Comparison of ENCODE assay signal across 10 cellular contexts in genomic region chr5:142743677-142744441, GRCh38. TPM values are rescaled to one million over a fixed set of nuclear protein-coding genes. Genes with fewer than 3 reads are reported as not detected.
DNase-seq lines count a peak whose midpoint lies in the region; ATAC-seq and TF ChIP-seq lines count a peak whose summit lies in the region.
"Had no signal": no experiment of that assay in that cellular context is flagged by ENCODE, and none has a peak within 500 bp of the region (broad histone marks: within the 10 kb centered on the region; RNA-seq: fewer than 3 reads in every experiment).

No MANE protein-coding gene starts in this region.

- TF ChIP-seq CTCF in chondrocyte (IDR thresholded peaks at IDR 0.05) (peak; percentile 28), stomach (IDR thresholded peaks at IDR 0.05) (no peak)

- intact Hi-C loops in stomach (cut with DNase I; ENCODE audit: low total_unique reads), result no loop called here

- peak overlapping the region in 3 of 5 donors; percentile 51 to 64 (median 57) for H3K27ac ChIP-seq in stomach

- no peak overlapping the region for H3K4me3 ChIP-seq in stomach

- no peak overlapping the region for H3K4me3 Mint-ChIP-seq in chondrocyte (ENCODE audit: unreplicated experiment)
- no peak overlapping the region for H3K4me3 Mint-ChIP-seq in T-helper 2 cell treated with Interferon-gamma antibody and Interleukin-4, amounts not matched to agents 5 μg/mL and 100 μg/mL, for 36 hours

- no peak for ATAC-seq in GM18505 (IDR thresholded peaks at IDR 0.05; ENCODE audit: unreplicated experiment)

- no peak for TF ChIP-seq EP300 in stomach (IDR thresholded peaks at IDR 0.05)

- WGBS in stomach, 5 donors, result 42 to 51% (median 45%) methylated on average over 6 of the region's 6 CpGs

- no peaks in the 10 kb centered on the region for H3K36me3 ChIP-seq in stomach

- peak overlapping the region; percentile 88 for H3K27ac Mint-ChIP-seq in chondrocyte (ENCODE audit: unreplicated experiment)
- no peak overlapping the region for H3K27ac Mint-ChIP-seq in T-helper 2 cell treated with Interferon-gamma antibody and Interleukin-4, amounts not matched to agents 5 μg/mL and 100 μg/mL, for 36 hours
- H3K27ac Mint-ChIP-seq: activated T-helper 2 cell treated with anti-CD3 and anti-CD28 coated beads, Interferon-gamma antibody, Interleukin-2, Interleukin-4, amounts not matched to agents 10 μg/mL and 5 μg/mL and 100 μg/mL, durations not matched to agents 14 hours and 24 hours and 36 hours had no signal

- no peaks in the 10 kb centered on the region for H3K27me3 ChIP-seq in stomach

- no peaks in the 10 kb centered on the region for H3K9me3 ChIP-seq in stomach

- H3K27me3 Mint-ChIP-seq in chondrocyte (ENCODE audit: low read depth), result no peaks in the 10 kb centered on the region
- H3K27me3 Mint-ChIP-seq in T-helper 2 cell treated with Interferon-gamma antibody and Interleukin-4, amounts not matched to agents 5 μg/mL and 100 μg/mL, for 36 hours (ENCODE audit: low read depth), result peaks cover 27% of the 10 kb centered on the region

- peaks cover 33% of the 10 kb centered on the region for H3K4me1 Mint-ChIP-seq in chondrocyte (ENCODE audit: low read depth)
- H3K4me1 Mint-ChIP-seq in T-helper 2 cell treated with Interferon-gamma antibody and Interleukin-4, amounts not matched to agents 5 μg/mL and 100 μg/mL, for 36 hours (ENCODE audit: low read depth), result peaks cover 2% of the 10 kb centered on the region

- TF ChIP-seq POLR2A in stomach (IDR thresholded peaks at IDR 0.05), result no peak
- no peak for TF ChIP-seq POLR2A in GM18505 (IDR thresholded peaks at IDR 0.05; ENCODE audit: borderline replicate concordance, extremely low read depth, insufficient read depth, insufficient read length)

- peaks cover 5% of the 10 kb centered on the region for H3K9me3 Mint-ChIP-seq in chondrocyte (ENCODE audit: low read depth)
- H3K9me3 Mint-ChIP-seq in T-helper 2 cell treated with Interferon-gamma antibody and Interleukin-4, amounts not matched to agents 5 μg/mL and 100 μg/mL, for 36 hours, result no peaks in the 10 kb centered on the region
- H3K9me3 Mint-ChIP-seq: activated T-helper 2 cell treated with anti-CD3 and anti-CD28 coated beads, Interferon-gamma antibody, Interleukin-2, Interleukin-4, amounts not matched to agents 10 μg/mL and 5 μg/mL and 100 μg/mL, durations not matched to agents 14 hours and 24 hours and 36 hours had no signal

- peak; percentile 22 for DNase-seq in M059J (ENCODE audit: low read depth)
- DNase-seq in chondrocyte (ENCODE audit: low spot score), result no peak
- DNase-seq in left kidney (ENCODE audit: low read depth, low spot score), result peak; percentile 24
- DNase-seq in stomach, result no peak
- DNase-seq in mesenteric fat pad (ENCODE audit: low spot score), result no peak
- DNase-seq in T-helper 2 cell treated with Interferon-gamma antibody and Interleukin-4, amounts not matched to agents 5 μg/mL and 100 μg/mL, for 36 hours (ENCODE audit: low spot score), result no peak
- DNase-seq in NCI-H1092 treated with DMSO at 0.1 percent for 48 hours (lab: John Stamatoyannopoulos, UW), result no peak
- DNase-seq: NCI-H748 treated with DMSO at 0.1 percent for 48 hours had no signal

- peaks cover 0 to 26% (median 6%) of the 10 kb centered on the region in 4 donors for H3K4me1 ChIP-seq in stomach

- no peaks in the 10 kb centered on the region for H3K36me3 Mint-ChIP-seq in chondrocyte (ENCODE audit: low read depth)
- H3K36me3 Mint-ChIP-seq in T-helper 2 cell treated with Interferon-gamma antibody and Interleukin-4, amounts not matched to agents 5 μg/mL and 100 μg/mL, for 36 hours (ENCODE audit: low read depth), result no peaks in the 10 kb centered on the region

RNA-seq across cellular contexts. Expression of gene ARHGAP26, which starts 26.3 kb away (rescaled TPM):
- total RNA-seq in M059J (2014; rRNA removed; shearing (Covaris generic)), result 3.5 and 5.5 TPM in 2 replicates
- total RNA-seq in chondrocyte, result 6.0 to 16.7 TPM (median 16.4 TPM) in 3 replicates
- 100 to 1,000 TPM in 1 of 5 donors, 10 to 100 TPM in 4; 26.8 to 115 (median 70.7) TPM for total RNA-seq in stomach
- polyA plus RNA-seq in stomach, result 1 to 10 TPM; 4.0 to 4.5 (median 4.4) TPM
- 75.0 TPM for total RNA-seq in mesenteric fat pad

RNA-seq across cellular contexts. Expression of gene FGF1, which starts 58.0 kb away (rescaled TPM):
- total RNA-seq in M059J (2014; rRNA removed; shearing (Covaris generic)), result 2.4 and 4.1 TPM in 2 replicates
- 2.9 to 7.9 TPM (median 6.9 TPM) in 3 replicates for total RNA-seq in chondrocyte
- 1 to 10 TPM in 2 of 5 donors, not detected in 3; 1.0 to 3.5 TPM for total RNA-seq in stomach
- polyA plus RNA-seq in stomach, result 1 to 10 TPM in 1 of 3 donors, under 1 TPM in 2; 0.73 to 1.6 (median 0.92) TPM
- 9.9 TPM for total RNA-seq in mesenteric fat pad
- total RNA-seq: activated T-helper 2 cell treated with anti-CD3 and anti-CD28 coated beads, Interferon-gamma antibody, Interleukin-2, Interleukin-4, amounts not matched to agents 10 μg/mL and 5 μg/mL and 100 μg/mL, durations not matched to agents 14 hours and 24 hours and 36 hours had no signal

Comparison
In these comparisons a context has a peak if more than half of its experiments do, and no peak if none do; other contexts are left out.
1. DNase-seq: peak in M059J (single experiment) and left kidney (single experiment); none in chondrocyte (single experiment), stomach (single experiment), mesenteric fat pad (single experiment), T-helper 2 cell treated with Interferon-gamma antibody and Interleukin-4, amounts not matched to agents 5 μg/mL and 100 μg/mL, for 36 hours (single experiment) and NCI-H1092 treated with DMSO at 0.1 percent for 48 hours (single experiment).